In the genomic region with DNA sequence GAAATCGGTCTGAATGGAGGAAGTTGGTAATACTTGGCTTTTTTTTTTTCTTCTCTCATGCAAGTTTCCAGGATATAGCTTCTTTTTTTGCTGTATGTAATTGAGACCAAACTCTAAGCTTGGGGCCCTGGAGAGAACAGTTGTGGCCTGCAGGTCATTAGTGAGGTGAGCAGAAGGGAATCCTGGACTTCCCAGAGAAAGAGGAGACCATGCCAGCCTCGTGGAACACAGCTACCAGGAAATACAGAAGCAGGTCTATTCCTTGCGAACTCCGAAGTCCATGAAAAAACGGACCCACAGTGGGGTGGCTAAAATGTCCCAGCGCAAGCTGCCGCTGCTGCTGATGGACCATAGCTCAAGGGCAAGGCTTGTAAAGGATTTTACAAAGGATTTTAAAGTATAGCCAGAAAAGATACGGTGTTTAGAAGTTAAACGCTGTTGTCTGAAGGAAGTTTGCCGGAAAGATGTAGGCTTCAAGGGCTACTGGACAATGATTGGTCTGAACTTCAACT, we compare ENCODE assay signal across 8 cellular contexts.
A peak's percentile ranks its signal among the peaks of the same experiment; 100 is the strongest.
DNase-seq lines count a peak whose midpoint lies in the region; ATAC-seq and TF ChIP-seq lines count a peak whose summit lies in the region.

No MANE protein-coding gene starts in this region.

- in situ Hi-C loops in G401 (cut with HindIII; ENCODE audit: low sequenced_read_pairs): no loop called here

- H3K27me3 ChIP-seq in spleen (replicated peaks in 1 of 7): no peaks in the 10 kb centered on the region

- no peak for DNase-seq in T-helper 2 cell treated with Interferon-gamma antibody and Interleukin-4, amounts not matched to agents 5 μg/mL and 100 μg/mL, for 36 hours (ENCODE audit: low spot score)
- DNase-seq in T-helper 2 cell (no peak), left lobe of liver (ENCODE audit: low spot score) (no peak), spleen (no peak), G401 (ENCODE audit: low spot score) (no peak)
- DNase-seq in activated T-helper 2 cell treated with anti-CD3 and anti-CD28 coated beads, Interferon-gamma antibody, Interleukin-2, Interleukin-4, amounts not matched to agents 10 μg/mL and 5 μg/mL and 100 μg/mL, durations not matched to agents 14 hours and 24 hours and 36 hours (ENCODE audit: low spot score): no peak

- 69 to 74% (median 71%) methylated on average over 10 of the region's 10 CpGs for WGBS in spleen, 5 donors

- no peaks in the 10 kb centered on the region for H3K9me3 Mint-ChIP-seq in T-helper 2 cell treated with Interferon-gamma antibody and Interleukin-4, amounts not matched to agents 5 μg/mL and 100 μg/mL, for 36 hours
- no peaks in the 10 kb centered on the region for H3K9me3 Mint-ChIP-seq in activated T-helper 2 cell treated with anti-CD3 and anti-CD28 coated beads, Interferon-gamma antibody, Interleukin-2, Interleukin-4, amounts not matched to agents 10 μg/mL and 5 μg/mL and 100 μg/mL, durations not matched to agents 14 hours and 24 hours and 36 hours

- H3K27me3 Mint-ChIP-seq in T-helper 2 cell treated with Interferon-gamma antibody and Interleukin-4, amounts not matched to agents 5 μg/mL and 100 μg/mL, for 36 hours (ENCODE audit: low read depth): no peaks in the 10 kb centered on the region
- H3K27me3 Mint-ChIP-seq in activated T-helper 2 cell treated with anti-CD3 and anti-CD28 coated beads, Interferon-gamma antibody, Interleukin-2, Interleukin-4, amounts not matched to agents 10 μg/mL and 5 μg/mL and 100 μg/mL, durations not matched to agents 14 hours and 24 hours and 36 hours (ENCODE audit: low read depth): no peaks in the 10 kb centered on the region

- H3K27ac ChIP-seq in spleen: peak overlapping the region in 7 of 8 donors; percentile 32 to 78 (median 69)

- H3K4me1 ChIP-seq in spleen: peaks cover 3 to 93% (median 38%) of the 10 kb centered on the region in 6 donors

- TF ChIP-seq POLR2A in spleen (IDR thresholded peaks at IDR 0.05): no peak

- ATAC-seq in left lobe of liver (peak; percentile 8), GM18907 (IDR thresholded peaks at IDR 0.05; ENCODE audit: unreplicated experiment) (no peak), HG03520 (IDR thresholded peaks at IDR 0.05; ENCODE audit: unreplicated experiment) (no peak)

- H3K9me3 ChIP-seq in spleen: no peaks in the 10 kb centered on the region

- H3K27ac Mint-ChIP-seq in T-helper 2 cell treated with Interferon-gamma antibody and Interleukin-4, amounts not matched to agents 5 μg/mL and 100 μg/mL, for 36 hours: peak overlapping the region; percentile 75
- H3K27ac Mint-ChIP-seq in activated T-helper 2 cell treated with anti-CD3 and anti-CD28 coated beads, Interferon-gamma antibody, Interleukin-2, Interleukin-4, amounts not matched to agents 10 μg/mL and 5 μg/mL and 100 μg/mL, durations not matched to agents 14 hours and 24 hours and 36 hours: peak overlapping the region; percentile 74

- no peak for TF ChIP-seq CTCF in spleen (IDR thresholded peaks at IDR 0.05 in 8 of 11, conservative IDR thresholded peaks at IDR 0.05 in 3 of 11)

- peak overlapping the region; percentile 41 for H3K4me3 Mint-ChIP-seq in T-helper 2 cell treated with Interferon-gamma antibody and Interleukin-4, amounts not matched to agents 5 μg/mL and 100 μg/mL, for 36 hours
- H3K4me3 Mint-ChIP-seq in activated T-helper 2 cell treated with anti-CD3 and anti-CD28 coated beads, Interferon-gamma antibody, Interleukin-2, Interleukin-4, amounts not matched to agents 10 μg/mL and 5 μg/mL and 100 μg/mL, durations not matched to agents 14 hours and 24 hours and 36 hours (ENCODE audit: low read depth): no peak overlapping the region

- peaks cover 31% of the 10 kb centered on the region for H3K4me1 Mint-ChIP-seq in T-helper 2 cell treated with Interferon-gamma antibody and Interleukin-4, amounts not matched to agents 5 μg/mL and 100 μg/mL, for 36 hours (ENCODE audit: low read depth)
- H3K4me1 Mint-ChIP-seq in activated T-helper 2 cell treated with anti-CD3 and anti-CD28 coated beads, Interferon-gamma antibody, Interleukin-2, Interleukin-4, amounts not matched to agents 10 μg/mL and 5 μg/mL and 100 μg/mL, durations not matched to agents 14 hours and 24 hours and 36 hours (ENCODE audit: low read depth): peaks cover 28% of the 10 kb centered on the region

- no peaks in the 10 kb centered on the region for H3K36me3 ChIP-seq in spleen

- peak overlapping the region in 5 of 8 donors; percentile 4 to 47 (median 24) for H3K4me3 ChIP-seq in spleen

- peaks cover 1% of the 10 kb centered on the region for H3K36me3 Mint-ChIP-seq in T-helper 2 cell treated with Interferon-gamma antibody and Interleukin-4, amounts not matched to agents 5 μg/mL and 100 μg/mL, for 36 hours (ENCODE audit: low read depth)
- H3K36me3 Mint-ChIP-seq in activated T-helper 2 cell treated with anti-CD3 and anti-CD28 coated beads, Interferon-gamma antibody, Interleukin-2, Interleukin-4, amounts not matched to agents 10 μg/mL and 5 μg/mL and 100 μg/mL, durations not matched to agents 14 hours and 24 hours and 36 hours (ENCODE audit: low read depth): peaks cover 5% of the 10 kb centered on the region

- intact Hi-C loops in activated T-helper 2 cell treated with anti-CD3 and anti-CD28 coated beads, Interferon-gamma antibody, Interleukin-2, Interleukin-4, amounts not matched to agents 10 μg/mL and 5 μg/mL and 100 μg/mL, durations not matched to agents 14 hours and 24 hours and 36 hours (cut with micrococcal nuclease): loop anchor here (2.0 to 5.0 kb wide), 3 partner anchors 15 to 72 kb away; no protein-coding TSS in a partner anchor
- intact Hi-C loops in spleen (cut with DNase I; ENCODE audit: low total_unique reads): no loop called here
